10 cellular contexts compared by ENCODE assay signal in genomic region chr22:42743501-42743991, GRCh38. TPM values are rescaled to one million over a fixed set of nuclear protein-coding genes. Genes with fewer than 3 reads are reported as not detected.
DNase-seq lines count a peak whose midpoint lies in the region; ATAC-seq, FAIRE-seq and TF ChIP-seq lines count a peak whose summit lies in the region.
"Had no signal": no experiment of that assay in that cellular context is flagged by ENCODE, and none has a peak within 500 bp of the region (broad histone marks: within the 10 kb centered on the region; RNA-seq: fewer than 3 reads in every experiment).

No MANE protein-coding gene starts in this region.

- FAIRE-seq in kidney (lab: Jason Lieb, UNC), result no peak

- peak overlapping the region; percentile 48 for H2AFZ ChIP-seq in mammary epithelial cell (ENCODE audit: low read depth, low read length)

- no peak for ATAC-seq in GM21381 (IDR thresholded peaks at IDR 0.05; ENCODE audit: unreplicated experiment)

- no peak overlapping the region for H3K56ac ChIP-seq in mesendoderm (ENCODE audit: low read length)

- H3K4me1 ChIP-seq in mammary epithelial cell (ENCODE audit: insufficient read depth, low read length) (peaks cover 18% of the 10 kb centered on the region), kidney (ENCODE audit: control insufficient read depth in 1 of 2, insufficient read depth in 1 of 2, low read depth in 1 of 2, low read length in 2 of 2) (no peaks in the 10 kb centered on the region), stomach (peaks cover 0 to 23% (median 7%) of the 10 kb centered on the region in 4 donors), mesendoderm (ENCODE audit: control insufficient read depth, low read depth, low read length) (no peaks in the 10 kb centered on the region)

- BruUV-seq in mammary epithelial cell (replicated peaks; lab: Mats Ljungman, UMichigan), result no TSS peak

- intact Hi-C loops in mammary epithelial cell (cut with micrococcal nuclease), result no loop called here
- intact Hi-C loops in kidney (cut with DNase I), result no loop called here
- intact Hi-C loops in stomach (cut with DNase I; ENCODE audit: low total_unique reads), result no loop called here

- H3K9ac ChIP-seq in mammary epithelial cell (ENCODE audit: insufficient read depth, low read length) (no peak overlapping the region), kidney (ENCODE audit: low read length in 2 of 2) (no peak overlapping the region), mesendoderm (ENCODE audit: low read length) (no peak overlapping the region)

- dilution Hi-C loops in mammary epithelial cell (cut with HindIII; ENCODE audit: low sequenced_read_pairs), result loop anchor here (5.0 kb wide), 1 partner anchor 34 kb away; no protein-coding TSS in a partner anchor

- H3K4me2 ChIP-seq in mammary epithelial cell (ENCODE audit: insufficient read depth, low read depth, low read length), result no peak overlapping the region
- H3K4me2 ChIP-seq in mesendoderm (ENCODE audit: low read length), result no peak overlapping the region

- no peak overlapping the region for H4K5ac ChIP-seq in mesendoderm (ENCODE audit: low read length)

- H2AK5ac ChIP-seq in mesendoderm (ENCODE audit: low read length), result no peak overlapping the region

- H3K9me3 ChIP-seq in mammary epithelial cell (replicated peaks; ENCODE audit: insufficient read depth, low read length) (no peaks in the 10 kb centered on the region), kidney (ENCODE audit: control insufficient read depth in 1 of 2, low read length in 2 of 2) (no peaks in the 10 kb centered on the region), stomach (no peaks in the 10 kb centered on the region)

- CTCF ChIA-PET in mammary epithelial cell (lab: Charles Lee; ENCODE audit: low non-redundant PET), result interaction anchor here (0.6 kb wide), 1 partner anchor 76 kb away, joined by 4 read pairs; no protein-coding TSS in a partner anchor

- TF ChIP-seq EP300 in stomach (IDR thresholded peaks at IDR 0.05), result no peak

- H2BK5ac ChIP-seq in mesendoderm (ENCODE audit: low read length), result no peak overlapping the region

- H3K27ac ChIP-seq in mammary epithelial cell (ENCODE audit: insufficient read depth, low read depth, low read length) (no peak overlapping the region), kidney (ENCODE audit: low read depth in 2 of 2, low read length in 2 of 2) (peak overlapping the region; percentile 26 to 43), stomach (peak overlapping the region; percentile 48 to 80 (median 78)), mesendoderm (ENCODE audit: low read depth, low read length) (no peak overlapping the region)

- H3K79me2 ChIP-seq in mammary epithelial cell (ENCODE audit: insufficient read depth, low read length) (no peaks in the 10 kb centered on the region), mesendoderm (ENCODE audit: control insufficient read depth, insufficient read depth, low read length) (no peaks in the 10 kb centered on the region)

- H3K4ac ChIP-seq in mesendoderm (ENCODE audit: low read depth, low read length), result no peak overlapping the region

- DNase-seq in GM13977 (ENCODE audit: low spot score), result peak; percentile 7
- no peak for DNase-seq in mammary epithelial cell
- peak; percentile 92 for DNase-seq in kidney
- no peak for DNase-seq in stomach
- no peak for DNase-seq in germinal center (ENCODE audit: low spot score)
- DNase-seq in NCI-H2227 treated with DMSO at 0.1 percent for 48 hours (lab: John Stamatoyannopoulos, UW), result no peak
- no peak for DNase-seq in mesendoderm
- DNase-seq: Kasumi-1 had no signal

- H2BK120ac ChIP-seq in mesendoderm (ENCODE audit: low read depth, low read length), result no peak overlapping the region

- H3K36me3 ChIP-seq in mammary epithelial cell (ENCODE audit: insufficient read depth, low read length) (no peaks in the 10 kb centered on the region), kidney (ENCODE audit: control insufficient read depth in 1 of 2, insufficient read depth in 2 of 2, low read length in 2 of 2) (no peaks in the 10 kb centered on the region), stomach (no peaks in the 10 kb centered on the region), mesendoderm (ENCODE audit: control insufficient read depth, insufficient read depth, low read length) (no peaks in the 10 kb centered on the region)

- TF ChIP-seq POLR2A in stomach (IDR thresholded peaks at IDR 0.05), result no peak

- no peak overlapping the region for H4K8ac ChIP-seq in mesendoderm (ENCODE audit: low read depth, low read length)

- no peak overlapping the region for H2BK15ac ChIP-seq in mesendoderm (replicated peaks; ENCODE audit: low read depth)

- WGBS in mammary epithelial cell (ENCODE audit: low coverage, missing lambda C conversion rate), result 76% methylated on average over 4 of the region's 9 CpGs
- 33 to 53% (median 44%) methylated on average over 9 of the region's 9 CpGs for WGBS in stomach, 5 donors
- WGBS in mesendoderm (ENCODE audit: extremely low coverage, insufficient coverage, low lambda C conversion rate), result no CpG with 5 or more reads among the region's 9 CpGs

- H3K18ac ChIP-seq in mesendoderm (ENCODE audit: low read length), result no peak overlapping the region

- H3K23ac ChIP-seq in mesendoderm (ENCODE audit: low read length), result no peak overlapping the region

- no peaks in the 10 kb centered on the region for H3K79me1 ChIP-seq in mesendoderm (ENCODE audit: low read length)

- H3K4me3 ChIP-seq in mammary epithelial cell (replicated peaks in 1 of 3; ENCODE audit: insufficient read depth in 1 of 3, low read depth in 2 of 3, low read length in 3 of 3) (no peak overlapping the region), kidney (ENCODE audit: low read length in 2 of 2) (no peak overlapping the region), stomach (no peak overlapping the region), mesendoderm (ENCODE audit: low read length) (no peak overlapping the region)

- H4K20me1 ChIP-seq in mammary epithelial cell (ENCODE audit: insufficient read depth, low read length), result no peaks in the 10 kb centered on the region

- in situ Hi-C loops in GM13977 (cut with MboI; ENCODE audit: low pct_unique_long_range_greater_than_20kb, low sequenced_read_pairs, unreplicated experiment) (no loop called here), mammary epithelial cell (cut with MboI; ENCODE audit: low sequenced_read_pairs in 2 of 2) (no loop called here)

- TF ChIP-seq CTCF in GM13977 (IDR thresholded peaks at IDR 0.05; ENCODE audit: extremely low read depth, insufficient read depth, missing control alignments) (no peak), mammary epithelial cell (conservative IDR thresholded peaks at IDR 0.05 in 1 of 2, IDR thresholded peaks at IDR 0.05 in 1 of 2; ENCODE audit: extremely low read depth in 1 of 2, insufficient read depth in 1 of 2, low read depth in 1 of 2, low read length in 2 of 2) (no peak), kidney (IDR thresholded peaks at IDR 0.05; ENCODE audit: borderline replicate concordance, extremely low read depth, insufficient read depth) (no peak), stomach (IDR thresholded peaks at IDR 0.05) (no peak)

- no peaks in the 10 kb centered on the region for H3K27me3 ChIP-seq in mammary epithelial cell (ENCODE audit: insufficient read depth, low read length)
- H3K27me3 ChIP-seq in stomach, result no peaks in the 10 kb centered on the region
- H3K27me3 ChIP-seq in mesendoderm (ENCODE audit: insufficient read depth, low read length, poor library complexity), result no peaks in the 10 kb centered on the region

RNA-seq across cellular contexts. Expression of gene A4GALT, which starts 22.9 kb away (rescaled TPM):
- total RNA-seq in mammary epithelial cell (1 to 10 TPM; 2.5 to 3.0 TPM), kidney (186 TPM), stomach (10 to 100 TPM in 3 of 5 donors, 1 to 10 TPM in 2; 3.2 to 59.4 (median 13.3) TPM)
- polyA plus RNA-seq in mammary epithelial cell (3.7 TPM), kidney (ENCODE audit: insufficient read depth, low read depth, low replicate concordance) (76.2 TPM), stomach (10 to 100 TPM; 20.9 to 28.9 (median 23.9) TPM)
- 1.4 TPM for polyA minus RNA-seq in mammary epithelial cell
- 5.9 TPM for polyA plus RNA-seq in mesendoderm (2013, experiment 1 of 2)
- polyA plus RNA-seq in mesendoderm (2013, experiment 2 of 2), result 5.8 TPM
- total RNA-seq: activated T-helper 1 cell treated with anti-CD3 and anti-CD28 coated beads, Interleukin-12 subunit alpha, Interleukin-12 subunit beta, Interleukin-2, Interleukin-4 antibody, amounts not matched to agents 30 ng/mL and 10 ng/mL and 1 ng/mL, durations not matched to agents 14 hours and 24 hours and 36 hours had no signal

Comparison
In these comparisons a context has a peak if more than half of its experiments do, and no peak if none do; other contexts are left out.
1. DNase-seq: peak in GM13977 (single experiment) and kidney (single experiment); none in mammary epithelial cell (single experiment), stomach (single experiment), germinal center (single experiment), NCI-H2227 treated with DMSO at 0.1 percent for 48 hours (single experiment) and mesendoderm (single experiment).
2. H3K27ac ChIP-seq: peak in kidney (2 of 2) and stomach (5 of 5); none in mammary epithelial cell (single experiment) and mesendoderm (single experiment).